ENCODE assay signal across 22 cellular contexts in genomic region chr7:46150202-46150601, GRCh38.
"Had no signal": no experiment of that assay in that cellular context is flagged by ENCODE, and none has a peak within 500 bp of the region (broad histone marks: within the 10 kb centered on the region; RNA-seq: fewer than 3 reads in every experiment).

No MANE protein-coding gene starts in this region.

- H3K9me3 Mint-ChIP-seq: activated CD4-positive, alpha-beta T cell treated with anti-CD3 and anti-CD28 coated beads, Interleukin-2, amount 10 ng/mL, durations not matched to agents 7 days and 5 days; activated naive CD4-positive, alpha-beta T cell treated with anti-CD3 and anti-CD28 coated beads, Interleukin-2, amount 50 U/mL, for 24 hours; stimulated activated naive CD8-positive, alpha-beta T cell treated with anti-CD3 and anti-CD28 coated beads, Interleukin-15, amount 100 ng/mL, for 72 hours; T-helper 2 cell treated with Interferon-gamma antibody and Interleukin-4, amounts not matched to agents 5 μg/mL and 100 μg/mL, for 36 hours had no signal

- H3K27me3 Mint-ChIP-seq: activated CD4-positive, alpha-beta T cell treated with anti-CD3 and anti-CD28 coated beads, Interleukin-2, amount 10 ng/mL, durations not matched to agents 7 days and 5 days; activated naive CD4-positive, alpha-beta T cell treated with anti-CD3 and anti-CD28 coated beads, Interleukin-2, amount 50 U/mL, for 24 hours; stimulated activated naive CD8-positive, alpha-beta T cell treated with anti-CD3 and anti-CD28 coated beads, Interleukin-15, amount 100 ng/mL, for 72 hours had no signal

- FAIRE-seq: colon, pancreas had no signal

- H3K4me3 Mint-ChIP-seq: activated CD4-positive, alpha-beta T cell treated with anti-CD3 and anti-CD28 coated beads, Interleukin-2, amount 10 ng/mL, durations not matched to agents 7 days and 5 days; activated CD8-positive, alpha-beta T cell treated with anti-CD3 and anti-CD28 coated beads, Interleukin-2, amount 10 ng/mL, durations not matched to agents 7 days and 5 days; activated naive CD4-positive, alpha-beta T cell treated with anti-CD3 and anti-CD28 coated beads, Interleukin-2, amount 50 U/mL, for 24 hours; natural killer cell; stimulated activated naive CD8-positive, alpha-beta T cell treated with anti-CD3 and anti-CD28 coated beads, Interleukin-15, amount 100 ng/mL, for 72 hours; T-helper 2 cell treated with Interferon-gamma antibody and Interleukin-4, amounts not matched to agents 5 μg/mL and 100 μg/mL, for 36 hours had no signal

- H3K36me3 Mint-ChIP-seq: activated naive CD4-positive, alpha-beta T cell treated with anti-CD3 and anti-CD28 coated beads, Interleukin-2, amount 50 U/mL, for 24 hours; natural killer cell had no signal

- H3K36me3 ChIP-seq: brain microvascular endothelial cell, lower lobe of right lung, pancreas, right atrium auricular region, tibial nerve, uterus, WERI-Rb-1 had no signal

- H3K27ac ChIP-seq: brain microvascular endothelial cell, foreskin keratinocyte, lower lobe of right lung, pancreas, psoas muscle, right atrium auricular region, tibial nerve, uterus, WERI-Rb-1 had no signal

- H3K4me1 ChIP-seq: lower lobe of right lung, pancreas, psoas muscle, right atrium auricular region, uterus had no signal

- H3K27ac Mint-ChIP-seq: activated CD4-positive, alpha-beta T cell treated with anti-CD3 and anti-CD28 coated beads, Interleukin-2, amount 10 ng/mL, durations not matched to agents 7 days and 5 days; activated CD8-positive, alpha-beta T cell treated with anti-CD3 and anti-CD28 coated beads, Interleukin-2, amount 10 ng/mL, durations not matched to agents 7 days and 5 days; activated naive CD4-positive, alpha-beta T cell treated with anti-CD3 and anti-CD28 coated beads, Interleukin-2, amount 50 U/mL, for 24 hours; natural killer cell; stimulated activated naive CD8-positive, alpha-beta T cell treated with anti-CD3 and anti-CD28 coated beads, Interleukin-15, amount 100 ng/mL, for 72 hours; T-helper 2 cell treated with Interferon-gamma antibody and Interleukin-4, amounts not matched to agents 5 μg/mL and 100 μg/mL, for 36 hours had no signal

- ATAC-seq: activated CD8-positive, alpha-beta T cell treated with anti-CD3 and anti-CD28 coated beads, Interleukin-2, amount 10 ng/mL, durations not matched to agents 7 days and 5 days; foreskin keratinocyte; left lobe of liver; lower lobe of right lung; natural killer cell; pancreas; psoas muscle; stimulated activated naive CD8-positive, alpha-beta T cell treated with anti-CD3 and anti-CD28 coated beads, Interleukin-15, amount 100 ng/mL, for 72 hours had no signal

- H3K4me3 ChIP-seq: lower lobe of right lung, pancreas, psoas muscle, right atrium auricular region, tibial nerve, uterus had no signal

- H3K4me1 Mint-ChIP-seq: activated CD4-positive, alpha-beta T cell treated with anti-CD3 and anti-CD28 coated beads, Interleukin-2, amount 10 ng/mL, durations not matched to agents 7 days and 5 days; activated naive CD4-positive, alpha-beta T cell treated with anti-CD3 and anti-CD28 coated beads, Interleukin-2, amount 50 U/mL, for 24 hours; natural killer cell had no signal

- DNase-seq: activated CD4-positive, alpha-beta T cell treated with anti-CD3 and anti-CD28 coated beads, Interleukin-2, amount 10 ng/mL, durations not matched to agents 7 days and 5 days; activated CD4-positive, CD25-positive, alpha-beta regulatory T cell treated with anti-CD3 and anti-CD28 coated beads, Interleukin-2, amount 50 U/mL, for 72 hours; activated CD8-positive, alpha-beta T cell treated with anti-CD3 and anti-CD28 coated beads, Interleukin-2, amount 10 ng/mL, durations not matched to agents 7 days and 5 days; activated gamma-delta T cell treated with Interleukin-2 at 50 U/mL for 16 hours; brain microvascular endothelial cell; caudate nucleus; effector memory CD4-positive, alpha-beta T cell; foreskin keratinocyte; lower lobe of right lung; natural killer cell; pancreas; psoas muscle; stimulated activated CD4-positive, alpha-beta T cell treated with anti-CD3 and anti-CD28 coated beads, Interleukin-12 subunit alpha, Interleukin-12 subunit beta, amount 100 ng/mL, for 4 hours; stimulated activated naive CD8-positive, alpha-beta T cell treated with anti-CD3 and anti-CD28 coated beads, Interleukin-15, amount 100 ng/mL, for 72 hours; uterus; WERI-Rb-1 had no signal

- H3K27me3 ChIP-seq: brain microvascular endothelial cell, foreskin keratinocyte, pancreas, right atrium auricular region, tibial nerve, uterus had no signal

- H3K9me3 ChIP-seq: lower lobe of right lung, pancreas, psoas muscle, right atrium auricular region, tibial nerve, uterus had no signal
